ENCODE assay signal across 21 cellular contexts in genomic region chr5:111691914-111692313, GRCh38.
"Had no signal": no experiment of that assay in that cellular context is flagged by ENCODE, and none has a peak within 500 bp of the region (broad histone marks: within the 10 kb centered on the region; RNA-seq: fewer than 3 reads in every experiment).

No MANE protein-coding gene starts in this region.

- H3K9me3 Mint-ChIP-seq: endodermal cell; immature natural killer cell; memory B cell; natural killer cell treated with Interleukin-12 subunit alpha and Interleukin-12 subunit beta and Interleukin-15 and Interleukin-18, amount 100 ng/mL, for 72 hours; stimulated activated memory B cell treated with anti-CD40 and anti-IgM and Interleukin-4, amounts not matched to agents 10 μg/mL and 1 μg/mL and 100 μg/mL, for 72 hours; stimulated activated naive CD8-positive, alpha-beta T cell treated with anti-CD3 and anti-CD28 coated beads, Interleukin-15, Interleukin-2, amounts not matched to agents 100 ng/mL and 50 ng/mL, for 24 hours had no signal

- ATAC-seq: foreskin keratinocyte; left cardiac atrium; lower lobe of right lung; natural killer cell treated with Interleukin-12 subunit alpha and Interleukin-12 subunit beta and Interleukin-15 and Interleukin-18, amount 100 ng/mL, for 72 hours; right lobe of liver; stimulated activated memory B cell treated with anti-CD40 and anti-IgM and Interleukin-4, amounts not matched to agents 10 μg/mL and 1 μg/mL and 100 μg/mL, for 72 hours had no signal

- H3K4me1 Mint-ChIP-seq: immature natural killer cell; memory B cell; stimulated activated memory B cell treated with anti-CD40 and anti-IgM and Interleukin-4, amounts not matched to agents 10 μg/mL and 1 μg/mL and 100 μg/mL, for 72 hours had no signal

- H3K27ac Mint-ChIP-seq: endodermal cell; immature natural killer cell; memory B cell; natural killer cell treated with Interleukin-12 subunit alpha and Interleukin-12 subunit beta and Interleukin-15 and Interleukin-18, amount 100 ng/mL, for 72 hours; stimulated activated memory B cell treated with anti-CD40 and anti-IgM and Interleukin-4, amounts not matched to agents 10 μg/mL and 1 μg/mL and 100 μg/mL, for 72 hours; stimulated activated naive CD8-positive, alpha-beta T cell treated with anti-CD3 and anti-CD28 coated beads, Interleukin-15, Interleukin-2, amounts not matched to agents 100 ng/mL and 50 ng/mL, for 24 hours had no signal

- H3K36me3 Mint-ChIP-seq: immature natural killer cell; memory B cell; natural killer cell treated with Interleukin-12 subunit alpha and Interleukin-12 subunit beta and Interleukin-15 and Interleukin-18, amount 100 ng/mL, for 72 hours; stimulated activated memory B cell treated with anti-CD40 and anti-IgM and Interleukin-4, amounts not matched to agents 10 μg/mL and 1 μg/mL and 100 μg/mL, for 72 hours had no signal

- DNase-seq: effector CD4-positive, alpha-beta T cell; endodermal cell; erythroblast; foreskin keratinocyte; immature natural killer cell; kidney; left cardiac atrium; left ventricle myocardium inferior; lower lobe of right lung; midbrain; right lobe of liver; spleen; stimulated activated CD4-positive, alpha-beta T cell treated with anti-CD3 and anti-CD28 coated beads, Interleukin-15, amount 100 ng/mL, for 24 hours; stimulated activated CD4-positive, alpha-beta T cell treated with anti-CD3 and anti-CD28 coated beads, Interleukin-1b, Interleukin-23, amount 100 ng/mL, for 48 hours; stimulated activated CD4-positive, alpha-beta T cell treated with anti-CD3 and anti-CD28 coated beads, Interleukin-4, amount 100 ng/mL, for 24 hours; substantia nigra; transverse colon had no signal

- H3K4me3 Mint-ChIP-seq: endodermal cell; immature natural killer cell; memory B cell; natural killer cell treated with Interleukin-12 subunit alpha and Interleukin-12 subunit beta and Interleukin-15 and Interleukin-18, amount 100 ng/mL, for 72 hours; stimulated activated memory B cell treated with anti-CD40 and anti-IgM and Interleukin-4, amounts not matched to agents 10 μg/mL and 1 μg/mL and 100 μg/mL, for 72 hours; stimulated activated naive CD8-positive, alpha-beta T cell treated with anti-CD3 and anti-CD28 coated beads, Interleukin-15, Interleukin-2, amounts not matched to agents 100 ng/mL and 50 ng/mL, for 24 hours had no signal
